In the genomic region with DNA sequence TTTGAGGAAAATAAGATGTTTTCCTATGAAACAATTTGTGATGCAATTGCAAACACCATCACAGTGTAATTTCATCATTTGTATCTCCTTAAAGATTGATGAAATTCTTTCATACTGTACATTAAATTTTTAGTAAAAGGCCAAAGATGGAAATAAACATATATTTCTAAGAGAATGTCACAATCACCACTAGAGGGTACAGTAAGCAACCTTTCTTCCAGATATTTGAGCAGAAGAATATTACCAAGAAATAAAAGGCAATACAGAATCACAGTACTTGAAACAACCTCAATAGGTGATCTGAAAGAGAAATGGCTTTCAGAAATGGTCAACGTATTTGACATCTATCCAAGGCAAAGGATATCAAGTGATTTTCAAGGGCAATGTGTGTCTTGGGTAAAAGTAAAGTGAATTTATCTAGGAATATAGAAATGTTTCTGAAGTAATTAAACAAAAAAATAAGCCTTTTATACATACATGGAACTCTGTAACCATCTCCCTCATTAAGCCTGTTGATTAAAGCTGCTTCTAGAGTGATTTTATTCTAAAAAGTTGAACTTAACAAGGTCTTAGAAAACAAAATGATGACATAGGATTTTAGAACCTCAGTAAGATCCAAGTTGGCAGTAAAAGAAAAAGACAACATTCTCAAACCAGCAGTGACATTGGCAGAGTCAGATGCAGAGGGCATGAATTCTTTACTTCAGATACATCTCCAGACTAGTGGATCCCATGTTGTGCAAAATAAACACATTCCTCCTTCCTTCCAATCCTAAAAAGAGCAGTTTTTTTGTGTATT, we compare ENCODE assay signal across 12 cellular contexts.
DNase-seq lines count a peak whose midpoint lies in the region; ATAC-seq and TF ChIP-seq lines count a peak whose summit lies in the region.
"Had no signal": no experiment of that assay in that cellular context is flagged by ENCODE, and none has a peak within 500 bp of the region (broad histone marks: within the 10 kb centered on the region; RNA-seq: fewer than 3 reads in every experiment).

No MANE protein-coding gene starts in this region.

- H3K27ac ChIP-seq in Karpas-422 (ENCODE audit: low read length) = no peak overlapping the region
- no peak overlapping the region for H3K27ac ChIP-seq in mammary epithelial cell (ENCODE audit: insufficient read depth, low read depth, low read length)
- no peak overlapping the region for H3K27ac ChIP-seq in vagina

- H3K4me3 ChIP-seq in Karpas-422 (ENCODE audit: low read length) (no peak overlapping the region), mammary epithelial cell (replicated peaks in 1 of 3; ENCODE audit: insufficient read depth in 1 of 3, low read depth in 2 of 3, low read length in 3 of 3) (no peak overlapping the region), vagina (no peak overlapping the region)
- H3K4me3 ChIP-seq: MG63 had no signal

- H3K27me3 ChIP-seq in Karpas-422 (ENCODE audit: low read length) (no peaks in the 10 kb centered on the region), mammary epithelial cell (ENCODE audit: insufficient read depth, low read length) (no peaks in the 10 kb centered on the region), vagina (no peaks in the 10 kb centered on the region)
- H3K27me3 ChIP-seq: MG63 had no signal

- 58% methylated on average over 1 of the region's 1 CpG for WGBS in mammary epithelial cell (ENCODE audit: low coverage, missing lambda C conversion rate)

- no peak for TF ChIP-seq POLR2A in vagina (IDR thresholded peaks at IDR 0.05)

- peaks cover 21% of the 10 kb centered on the region for H3K4me1 Mint-ChIP-seq in CD14-positive monocyte
- H3K4me1 Mint-ChIP-seq in mesothelial cell of epicardium = no peaks in the 10 kb centered on the region

- H3K4me2 ChIP-seq in Karpas-422 (ENCODE audit: low read depth, low read length, poor library complexity, severe bottlenecking) = no peak overlapping the region
- no peak overlapping the region for H3K4me2 ChIP-seq in mammary epithelial cell (ENCODE audit: insufficient read depth, low read depth, low read length)

- H2AFZ ChIP-seq in Karpas-422 (ENCODE audit: low read length) (no peak overlapping the region), mammary epithelial cell (ENCODE audit: low read depth, low read length) (no peak overlapping the region)

- in situ Hi-C loops in mammary epithelial cell (cut with MboI; ENCODE audit: low sequenced_read_pairs in 2 of 2) = no loop called here

- H3K36me3 Mint-ChIP-seq in CD14-positive monocyte = no peaks in the 10 kb centered on the region
- H3K36me3 Mint-ChIP-seq in mesothelial cell of epicardium = no peaks in the 10 kb centered on the region

- no peak overlapping the region for H3K9ac ChIP-seq in Karpas-422 (ENCODE audit: low read length)
- H3K9ac ChIP-seq in mammary epithelial cell (ENCODE audit: insufficient read depth, low read length) = no peak overlapping the region

- H4K20me1 ChIP-seq in Karpas-422 (ENCODE audit: insufficient read depth, low read depth, low read length) (no peaks in the 10 kb centered on the region), mammary epithelial cell (ENCODE audit: insufficient read depth, low read length) (no peaks in the 10 kb centered on the region)

- intact Hi-C loops in CD14-positive monocyte (cut with micrococcal nuclease) = no loop called here
- intact Hi-C loops in mammary epithelial cell (cut with micrococcal nuclease) = no loop called here
- intact Hi-C loops in vagina (cut with DNase I) = no loop called here

- H3K4me3 Mint-ChIP-seq in CD14-positive monocyte (no peak overlapping the region), mesothelial cell of epicardium (no peak overlapping the region)

- peaks cover 0 to 2% (median 2%) of the 10 kb centered on the region in 3 donors for H3K27me3 Mint-ChIP-seq in CD14-positive monocyte (ENCODE audit: low read depth in 3 of 3)
- peaks cover 5% of the 10 kb centered on the region for H3K27me3 Mint-ChIP-seq in mesothelial cell of epicardium (ENCODE audit: low read depth)

- H3K27ac Mint-ChIP-seq in CD14-positive monocyte (no peak overlapping the region), mesothelial cell of epicardium (no peak overlapping the region)

- dilution Hi-C loops in mammary epithelial cell (cut with HindIII; ENCODE audit: low sequenced_read_pairs) = no loop called here

- no peak for DNase-seq in CD14-positive monocyte (ENCODE audit: low spot score)
- DNase-seq in Karpas-422 = peak; percentile 51
- DNase-seq in mammary epithelial cell = no peak
- no peak for DNase-seq in mesothelial cell of epicardium (ENCODE audit: low spot score in 2 of 2, unreplicated experiment in 2 of 2)
- no peak for DNase-seq in DMS153 treated with DMSO at 0.1 percent for 48 hours (lab: John Stamatoyannopoulos, UW; ENCODE audit: unreplicated experiment)
- DNase-seq in NCI-H526 (lab: John Stamatoyannopoulos, UW) = no peak
- no peak for DNase-seq in vagina (ENCODE audit: extremely low spot score in 2 of 2)
- DNase-seq: cortex of kidney, NCI-H82, T1000 had no signal

- H3K9me2 ChIP-seq in Karpas-422 (replicated peaks; ENCODE audit: insufficient read depth, low read length) = no peaks in the 10 kb centered on the region

- no peaks in the 10 kb centered on the region for H3K79me2 ChIP-seq in Karpas-422 (ENCODE audit: low read length)
- no peaks in the 10 kb centered on the region for H3K79me2 ChIP-seq in mammary epithelial cell (ENCODE audit: insufficient read depth, low read length)

- no peak for ATAC-seq in HG03520 (IDR thresholded peaks at IDR 0.05; ENCODE audit: unreplicated experiment)

- peaks cover 5% of the 10 kb centered on the region for H3K4me1 ChIP-seq in Karpas-422 (ENCODE audit: low read length)
- H3K4me1 ChIP-seq in mammary epithelial cell (ENCODE audit: insufficient read depth, low read length) = no peaks in the 10 kb centered on the region
- no peaks in the 10 kb centered on the region for H3K4me1 ChIP-seq in vagina

- CTCF ChIA-PET in mammary epithelial cell (lab: Charles Lee; ENCODE audit: low non-redundant PET) = no interaction called here

- peak; percentile 20 for TF ChIP-seq CTCF in CD14-positive monocyte (IDR thresholded peaks at IDR 0.05)
- TF ChIP-seq CTCF in mammary epithelial cell (conservative IDR thresholded peaks at IDR 0.05 in 1 of 2, IDR thresholded peaks at IDR 0.05 in 1 of 2; ENCODE audit: extremely low read depth in 1 of 2, insufficient read depth in 1 of 2, low read depth in 1 of 2, low read length in 2 of 2) = peak; percentile 26 to 31
- peak; percentile 49 for TF ChIP-seq CTCF in mesothelial cell of epicardium (IDR thresholded peaks at IDR 0.05; ENCODE audit: unreplicated experiment)
- no peak for TF ChIP-seq CTCF in vagina (IDR thresholded peaks at IDR 0.05)

- H3K36me3 ChIP-seq in Karpas-422 (ENCODE audit: insufficient read depth, low read length) (no peaks in the 10 kb centered on the region), mammary epithelial cell (ENCODE audit: insufficient read depth, low read length) (no peaks in the 10 kb centered on the region), vagina (no peaks in the 10 kb centered on the region)
- H3K36me3 ChIP-seq: MG63 had no signal

- peaks cover 0 to 2% (median 0%) of the 10 kb centered on the region in 7 donors for H3K9me3 Mint-ChIP-seq in CD14-positive monocyte
- no peaks in the 10 kb centered on the region for H3K9me3 Mint-ChIP-seq in mesothelial cell of epicardium

- BruUV-seq in mammary epithelial cell (replicated peaks; lab: Mats Ljungman, UMichigan) = no TSS peak

- H3K9me3 ChIP-seq in Karpas-422 (ENCODE audit: low read length) (no peaks in the 10 kb centered on the region), mammary epithelial cell (replicated peaks; ENCODE audit: insufficient read depth, low read length) (no peaks in the 10 kb centered on the region), vagina (no peaks in the 10 kb centered on the region)
- H3K9me3 ChIP-seq: MG63 had no signal

Comparison
In these comparisons a context has a peak if more than half of its experiments do, and no peak if none do; other contexts are left out.
1. CTCF ChIP-seq: peak in CD14-positive monocyte (single experiment), mammary epithelial cell (2 of 2) and mesothelial cell of epicardium (single experiment); none in vagina (0 of 3).